In genomic region chr11:72683782-72684200, GRCh38 we compare ENCODE assay signal across 8 cellular contexts. TPM values are rescaled to one million over a fixed set of nuclear protein-coding genes. Genes with fewer than 3 reads are reported as not detected.
DNase-seq lines count a peak whose midpoint lies in the region; ATAC-seq, FAIRE-seq and TF ChIP-seq lines count a peak whose summit lies in the region.

No MANE protein-coding gene starts in this region.

- no peak overlapping the region for H3K27ac Mint-ChIP-seq in activated CD8-positive, alpha-beta T cell treated with anti-CD3 and anti-CD28 coated beads, Interleukin-2, amount 10 ng/mL, durations not matched to agents 7 days and 5 days
- H3K27ac Mint-ChIP-seq in effector memory CD8-positive, alpha-beta T cell, result peak overlapping the region in 1 of 2 donors; percentile 22

- peaks cover 24% of the 10 kb centered on the region for H3K36me3 Mint-ChIP-seq in activated CD8-positive, alpha-beta T cell treated with anti-CD3 and anti-CD28 coated beads, Interleukin-2, amount 10 ng/mL, durations not matched to agents 7 days and 5 days (ENCODE audit: low read depth)
- peaks cover 48% of the 10 kb centered on the region for H3K36me3 Mint-ChIP-seq in effector memory CD8-positive, alpha-beta T cell (ENCODE audit: insufficient read depth)

- no peaks in the 10 kb centered on the region for H3K9me3 Mint-ChIP-seq in activated CD8-positive, alpha-beta T cell treated with anti-CD3 and anti-CD28 coated beads, Interleukin-2, amount 10 ng/mL, durations not matched to agents 7 days and 5 days (ENCODE audit: insufficient read depth)
- no peaks in the 10 kb centered on the region for H3K9me3 Mint-ChIP-seq in effector memory CD8-positive, alpha-beta T cell

- peak; percentile 83 for TF ChIP-seq CTCF in A549 (IDR thresholded peaks at IDR 0.05)

- peak; percentile 42 to 85 for DNase-seq in A549 (ENCODE audit: low read depth in 1 of 2, low spot score in 1 of 2)
- peak; percentile 54 for DNase-seq in NCI-H2196 (lab: John Stamatoyannopoulos, UW; ENCODE audit: unreplicated experiment)
- peak; percentile 78 for DNase-seq in activated CD8-positive, alpha-beta T cell treated with anti-CD3 and anti-CD28 coated beads, Interleukin-2, amount 10 ng/mL, durations not matched to agents 7 days and 5 days
- peak; percentile 64 to 76 (median 66) for DNase-seq in effector memory CD8-positive, alpha-beta T cell
- peak; percentile 31 to 41 for DNase-seq in stimulated activated CD8-positive, alpha-beta memory T cell treated with anti-CD3 and anti-CD28 coated beads, Interleukin-7, amount 100 ng/mL, for 4 hours (ENCODE audit: low read depth in 2 of 2)

- H3K4me1 Mint-ChIP-seq in activated CD8-positive, alpha-beta T cell treated with anti-CD3 and anti-CD28 coated beads, Interleukin-2, amount 10 ng/mL, durations not matched to agents 7 days and 5 days (ENCODE audit: low read depth), result peaks cover 44% of the 10 kb centered on the region
- H3K4me1 Mint-ChIP-seq in effector memory CD8-positive, alpha-beta T cell (ENCODE audit: low read depth in 2 of 2), result peaks cover 27 to 36% of the 10 kb centered on the region in 2 donors

- TF ChIP-seq POLR2A in A549 (IDR thresholded peaks at IDR 0.05; ENCODE audit: low read length), result no peak

- POLR2A ChIA-PET in A549 (lab: Yijun Ruan, JAX), result no interaction called here
- POLR2A ChIA-PET in activated CD8-positive, alpha-beta T cell treated with anti-CD3 and anti-CD28 coated beads, Interleukin-2, amount 10 ng/mL, durations not matched to agents 7 days and 5 days (lab: Charles Lee), result interaction anchor here (0.7 kb wide), 1 partner anchor 210 kb away, joined by 3 read pairs; no protein-coding TSS in a partner anchor

- H3K9ac ChIP-seq in mucosa of stomach (ENCODE audit: low read length), result peak overlapping the region; percentile 11

- peaks cover 8% of the 10 kb centered on the region for H3K27me3 Mint-ChIP-seq in activated CD8-positive, alpha-beta T cell treated with anti-CD3 and anti-CD28 coated beads, Interleukin-2, amount 10 ng/mL, durations not matched to agents 7 days and 5 days (ENCODE audit: low read depth)
- peaks cover 0 to 7% of the 10 kb centered on the region in 2 donors for H3K27me3 Mint-ChIP-seq in effector memory CD8-positive, alpha-beta T cell

- ATAC-seq in A549 (peak; percentile 57 to 85), GM18498 (IDR thresholded peaks at IDR 0.05; ENCODE audit: unreplicated experiment) (peak; percentile 39), HG03460 (IDR thresholded peaks at IDR 0.05; ENCODE audit: unreplicated experiment) (no peak)
- peak; percentile 64 for ATAC-seq in activated CD8-positive, alpha-beta T cell treated with anti-CD3 and anti-CD28 coated beads, Interleukin-2, amount 10 ng/mL, durations not matched to agents 7 days and 5 days
- peak; percentile 77 for ATAC-seq in effector memory CD8-positive, alpha-beta T cell (replicated peaks)

- peaks cover 11% of the 10 kb centered on the region for H3K36me3 ChIP-seq in mucosa of stomach (ENCODE audit: control insufficient read depth, insufficient read depth, low read length)

- H3K4me1 ChIP-seq in A549 (peaks cover 9% of the 10 kb centered on the region; the same call in 2 of the 3 replicates), mucosa of stomach (ENCODE audit: control insufficient read depth, insufficient read depth, low read length) (peaks cover 5% of the 10 kb centered on the region)

- no peak overlapping the region for H3K4me3 ChIP-seq in A549
- H3K4me3 ChIP-seq in mucosa of stomach (ENCODE audit: low read length), result no peak overlapping the region

- FAIRE-seq in A549 (lab: Jason Lieb, UNC), result no peak

- no peak overlapping the region for H3K27ac ChIP-seq in A549

- 38% methylated on average over 7 of the region's 7 CpGs for WGBS in A549 (ENCODE audit: missing lambda C conversion rate)

- TF ChIP-seq RAD21 in A549 (conservative IDR thresholded peaks at IDR 0.05 in 1 of 2, IDR thresholded peaks at IDR 0.05 in 1 of 2), result peak; percentile 82 to 87

- CTCF ChIA-PET in A549 (lab: Yijun Ruan, JAX), result interaction anchor here (0.6 to 12.5 kb wide), 58 partner anchors 8 to 1596 kb away, joined by 3 to 293 read pairs (median 5); partner anchors contain the start of gene PDE2A
- CTCF ChIA-PET in activated CD8-positive, alpha-beta T cell treated with anti-CD3 and anti-CD28 coated beads, Interleukin-2, amount 10 ng/mL, durations not matched to agents 7 days and 5 days (lab: Charles Lee), result interaction anchor here (0.5 to 8.2 kb wide), 34 partner anchors 9 to 350 kb away, joined by 3 to 132 read pairs (median 4); partner anchors contain the start of genes PDE2A and STARD10

- H3K9me3 ChIP-seq in A549 (no peaks in the 10 kb centered on the region), mucosa of stomach (ENCODE audit: control insufficient read depth, low read length) (no peaks in the 10 kb centered on the region)

- no peak for TF ChIP-seq EP300 in A549 (IDR thresholded peaks at IDR 0.05)

- H3K27me3 ChIP-seq in mucosa of stomach (ENCODE audit: control insufficient read depth, insufficient read depth, low read length), result peaks cover 15% of the 10 kb centered on the region

- H3K4me3 Mint-ChIP-seq in activated CD8-positive, alpha-beta T cell treated with anti-CD3 and anti-CD28 coated beads, Interleukin-2, amount 10 ng/mL, durations not matched to agents 7 days and 5 days, result no peak overlapping the region
- H3K4me3 Mint-ChIP-seq in effector memory CD8-positive, alpha-beta T cell, result no peak overlapping the region

- H3K4me2 ChIP-seq in A549, result no peak overlapping the region

TF ChIP-seq in A549, 52 proteins besides CTCF, POLR2A, EP300 and RAD21:
- no peak for TF ChIP-seq FOXS1 (CRISPR knock-in tag; IDR thresholded peaks at IDR 0.05)
- TF ChIP-seq SMC3 (IDR thresholded peaks at IDR 0.05), result peak; percentile 72

RNA-seq across cellular contexts. Expression of gene PDE2A, which starts 9.6 kb away (rescaled TPM):
- polyA plus RNA-seq in A549 (2011; rRNA removed), result 1.5 and 1.9 TPM in 2 replicates
- polyA plus RNA-seq in A549 (2012; cell fraction: cytosol; rRNA removed), result 0.37 and 0.54 TPM in 2 replicates
- polyA plus RNA-seq in A549 (2012; cell fraction: nucleus; rRNA removed), result 1.6 and 2.1 TPM in 2 replicates
- polyA plus RNA-seq in A549 (2017; fragmentation: RNase III; extraction: RNeasy Plus Mini Kit Qiagen cat#74134 plus additional on column Dnase treatment), result 0.62 to 1.4 TPM (median 0.94 TPM) in 3 replicates
- polyA minus RNA-seq in A549 (2011; rRNA and poly(A)+ RNA removed), result 1.7 and 2.2 TPM in 2 replicates
- under 1 TPM; 0.26 to 0.37 TPM for total RNA-seq in activated CD8-positive, alpha-beta T cell treated with anti-CD3 and anti-CD28 coated beads, Interleukin-2, amount 10 ng/mL, durations not matched to agents 7 days and 5 days
